In the genomic region with DNA sequence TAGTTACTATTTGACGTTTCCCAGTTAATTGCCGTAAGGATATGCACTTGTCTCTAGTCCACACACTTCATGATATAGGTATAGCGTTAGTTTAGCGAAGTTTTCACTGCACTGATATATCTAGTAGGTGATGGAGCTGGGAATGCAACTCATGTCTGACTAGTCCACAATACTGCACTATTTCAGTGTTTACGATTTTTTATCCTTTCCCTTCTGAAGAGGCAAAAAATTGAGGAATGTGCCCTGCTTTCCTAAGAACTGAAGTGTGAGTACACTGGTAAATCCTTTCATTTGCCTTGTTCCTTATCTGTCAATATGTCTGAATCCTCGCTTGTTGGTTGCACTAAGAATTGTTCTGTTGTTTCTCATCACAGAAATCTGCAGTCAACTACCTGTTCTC, we compare ENCODE assay signal across 8 cellular contexts. TPM values are rescaled to one million over a fixed set of nuclear protein-coding genes. Genes with fewer than 3 reads are reported as not detected.
DNase-seq lines count a peak whose midpoint lies in the region; ATAC-seq and TF ChIP-seq lines count a peak whose summit lies in the region.
"Had no signal": no experiment of that assay in that cellular context is flagged by ENCODE, and none has a peak within 500 bp of the region (broad histone marks: within the 10 kb centered on the region; RNA-seq: fewer than 3 reads in every experiment).

No MANE protein-coding gene starts in this region.

- POLR2A ChIA-PET in HEK293 (lab: Yijun Ruan, JAX): interaction anchor here (0.6 to 2.4 kb wide), 5 partner anchors 38 to 431 kb away, joined by 4 to 105 read pairs (median 11); a partner anchor contains a TSS
- POLR2A ChIA-PET in activated CD4-positive, alpha-beta memory T cell treated with anti-CD3 and anti-CD28 coated beads for 36 hours (lab: Charles Lee): interaction anchor here (1.5 kb wide), 3 partner anchors 13 to 562 kb away, joined by 4 to 16 read pairs (median 7); no protein-coding TSS in a partner anchor

- WGBS in iPS DF 6.9 (ENCODE audit: insufficient coverage, insufficient read length): no CpG with 5 or more reads among the region's 6 CpGs

- H3K4me1 Mint-ChIP-seq in activated CD4-positive, alpha-beta memory T cell treated with anti-CD3 and anti-CD28 coated beads for 36 hours (ENCODE audit: low read depth): peaks cover 15% of the 10 kb centered on the region
- H3K4me1 Mint-ChIP-seq in stimulated activated effector memory CD8-positive, alpha-beta T cell treated with anti-CD3 and anti-CD28 coated beads, Interleukin-12 subunit alpha, Interleukin-12 subunit beta, amount 100 ng/mL, for 72 hours: peaks cover 12% of the 10 kb centered on the region

- intact Hi-C loops in activated CD4-positive, alpha-beta memory T cell treated with anti-CD3 and anti-CD28 coated beads for 36 hours (cut with micrococcal nuclease): loop anchor here (2.0 kb wide), 1 partner anchor 571 kb away; a partner anchor contains a TSS

- H3K27ac Mint-ChIP-seq in activated CD4-positive, alpha-beta memory T cell treated with anti-CD3 and anti-CD28 coated beads for 36 hours: peak overlapping the region; percentile 96
- peak overlapping the region; percentile 97 for H3K27ac Mint-ChIP-seq in stimulated activated effector memory CD8-positive, alpha-beta T cell treated with anti-CD3 and anti-CD28 coated beads, Interleukin-12 subunit alpha, Interleukin-12 subunit beta, amount 100 ng/mL, for 72 hours

- H3K9me3 ChIP-seq in HEK293 (ENCODE audit: control insufficient read depth, insufficient read depth, low read depth, low read length): no peaks in the 10 kb centered on the region
- H3K9me3 ChIP-seq in iPS DF 6.9 (ENCODE audit: control insufficient read depth, insufficient read depth, low read length): no peaks in the 10 kb centered on the region

- H3K4me3 ChIP-seq in HEK293 (ENCODE audit: low read depth, low read length) (peak overlapping the region; percentile 57), iPS DF 6.9 (ENCODE audit: low read length) (peak overlapping the region; percentile 98; the same call in 1 of the 2 replicates)

- DNase-seq in activated CD4-positive, alpha-beta memory T cell treated with anti-CD3 and anti-CD28 coated beads for 36 hours: no peak
- DNase-seq in iPS DF 6.9 (ENCODE audit: low read depth, low spot score) (no peak), DMS 273 (lab: John Stamatoyannopoulos, UW; ENCODE audit: unreplicated experiment) (no peak), mesenteric fat pad (ENCODE audit: low spot score) (no peak)
- no peak for DNase-seq in stimulated activated effector memory CD8-positive, alpha-beta T cell treated with anti-CD3 and anti-CD28 coated beads, Interleukin-12 subunit alpha, Interleukin-12 subunit beta, amount 100 ng/mL, for 72 hours (ENCODE audit: low spot score in 2 of 2)

- no peak for TF ChIP-seq CTCF in HEK293 (tag by site-specific recombination; IDR thresholded peaks at IDR 0.05)

- H3K9me3 Mint-ChIP-seq in activated CD4-positive, alpha-beta memory T cell treated with anti-CD3 and anti-CD28 coated beads for 36 hours: no peaks in the 10 kb centered on the region
- H3K9me3 Mint-ChIP-seq in stimulated activated effector memory CD8-positive, alpha-beta T cell treated with anti-CD3 and anti-CD28 coated beads, Interleukin-12 subunit alpha, Interleukin-12 subunit beta, amount 100 ng/mL, for 72 hours: no peaks in the 10 kb centered on the region

- ATAC-seq in stimulated activated effector memory CD8-positive, alpha-beta T cell treated with anti-CD3 and anti-CD28 coated beads, Interleukin-12 subunit alpha, Interleukin-12 subunit beta, amount 100 ng/mL, for 72 hours: no peak
- no peak for ATAC-seq in GM18517 (IDR thresholded peaks at IDR 0.05; ENCODE audit: unreplicated experiment)

- peak overlapping the region; percentile 94 for H3K4me3 Mint-ChIP-seq in activated CD4-positive, alpha-beta memory T cell treated with anti-CD3 and anti-CD28 coated beads for 36 hours
- peak overlapping the region; percentile 86 for H3K4me3 Mint-ChIP-seq in stimulated activated effector memory CD8-positive, alpha-beta T cell treated with anti-CD3 and anti-CD28 coated beads, Interleukin-12 subunit alpha, Interleukin-12 subunit beta, amount 100 ng/mL, for 72 hours

- H3K36me3 Mint-ChIP-seq in activated CD4-positive, alpha-beta memory T cell treated with anti-CD3 and anti-CD28 coated beads for 36 hours: peaks cover 42% of the 10 kb centered on the region
- peaks cover 65% of the 10 kb centered on the region for H3K36me3 Mint-ChIP-seq in stimulated activated effector memory CD8-positive, alpha-beta T cell treated with anti-CD3 and anti-CD28 coated beads, Interleukin-12 subunit alpha, Interleukin-12 subunit beta, amount 100 ng/mL, for 72 hours

- H3K4me1 ChIP-seq in HEK293 (ENCODE audit: control insufficient read depth, insufficient read depth, low read length) (no peaks in the 10 kb centered on the region), iPS DF 6.9 (ENCODE audit: control insufficient read depth, insufficient read depth, low read length) (no peaks in the 10 kb centered on the region)

- H3K27me3 ChIP-seq in iPS DF 6.9 (ENCODE audit: control insufficient read depth, insufficient read depth, low read length): no peaks in the 10 kb centered on the region

- CTCF ChIA-PET in HEK293 (lab: Yijun Ruan, JAX): no interaction called here
- CTCF ChIA-PET in activated CD4-positive, alpha-beta memory T cell treated with anti-CD3 and anti-CD28 coated beads for 36 hours (lab: Charles Lee): interaction anchor here (1.5 kb wide), 1 partner anchor 24 kb away, joined by 6 read pairs; no protein-coding TSS in a partner anchor

- H3K27ac ChIP-seq in HEK293 (ENCODE audit: extremely low read depth, low read depth, low read length) (peak overlapping the region; percentile 99), iPS DF 6.9 (ENCODE audit: low read length) (no peak overlapping the region)

- no peaks in the 10 kb centered on the region for H3K27me3 Mint-ChIP-seq in activated CD4-positive, alpha-beta memory T cell treated with anti-CD3 and anti-CD28 coated beads for 36 hours

- H3K36me3 ChIP-seq in HEK293 (ENCODE audit: control insufficient read depth in 2 of 2, insufficient read depth in 1 of 2, low read length in 2 of 2): peaks cover 41 to 48% of the 10 kb centered on the region in 2 experiments
- H3K36me3 ChIP-seq in iPS DF 6.9 (ENCODE audit: control insufficient read depth, insufficient read depth, low read length): peaks cover 12% of the 10 kb centered on the region; the same call in 1 of the 2 replicates

TF ChIP-seq in HEK293, 187 proteins besides CTCF, POLR2A, EP300 and RAD21:
- no peak for TF ChIP-seq ZNF366 (tag by site-specific recombination; conservative IDR thresholded peaks at IDR 0.05)
- no peak for TF ChIP-seq SP3 (tag by site-specific recombination; IDR thresholded peaks at IDR 0.05)
- no peak for TF ChIP-seq GFI1B (tag by site-specific recombination; IDR thresholded peaks at IDR 0.05)
- TF ChIP-seq ZNF529 (tag by site-specific recombination; IDR thresholded peaks at IDR 0.05; ENCODE audit: insufficient replicate concordance): no peak

RNA-seq across cellular contexts. Expression of a gene that starts 1.0 kb away (rescaled TPM):
- total RNA-seq in activated CD4-positive, alpha-beta memory T cell treated with anti-CD3 and anti-CD28 coated beads for 36 hours: 100 to 1,000 TPM; 364 to 420 TPM
- total RNA-seq in mesenteric fat pad: 140 TPM

RNA-seq across cellular contexts. Expression of a gene that starts 5.8 kb away (rescaled TPM):
- under 1 TPM; 0.21 to 0.58 TPM for total RNA-seq in activated CD4-positive, alpha-beta memory T cell treated with anti-CD3 and anti-CD28 coated beads for 36 hours
- total RNA-seq in mesenteric fat pad: 11.5 TPM
- total RNA-seq: lung microvascular endothelial cell had no signal

RNA-seq across cellular contexts. Expression of a gene that starts 15.9 kb away (rescaled TPM):
- total RNA-seq in activated CD4-positive, alpha-beta memory T cell treated with anti-CD3 and anti-CD28 coated beads for 36 hours: 10 to 100 TPM; 40.4 to 43.6 TPM
- total RNA-seq in mesenteric fat pad: 46.9 TPM

RNA-seq across cellular contexts. Expression of a gene that starts 16.2 kb away (rescaled TPM):
- 10 to 100 TPM; 32.5 to 33.8 TPM for total RNA-seq in activated CD4-positive, alpha-beta memory T cell treated with anti-CD3 and anti-CD28 coated beads for 36 hours
- total RNA-seq in mesenteric fat pad: 62.1 TPM

RNA-seq across cellular contexts. Expression of a gene that starts 43.3 kb away (rescaled TPM):
- 10 to 100 TPM; 21.9 to 23.1 TPM for total RNA-seq in activated CD4-positive, alpha-beta memory T cell treated with anti-CD3 and anti-CD28 coated beads for 36 hours
- total RNA-seq in mesenteric fat pad: 14.7 TPM
